ENCODE assay signal across 10 cellular contexts in the genomic region with DNA sequence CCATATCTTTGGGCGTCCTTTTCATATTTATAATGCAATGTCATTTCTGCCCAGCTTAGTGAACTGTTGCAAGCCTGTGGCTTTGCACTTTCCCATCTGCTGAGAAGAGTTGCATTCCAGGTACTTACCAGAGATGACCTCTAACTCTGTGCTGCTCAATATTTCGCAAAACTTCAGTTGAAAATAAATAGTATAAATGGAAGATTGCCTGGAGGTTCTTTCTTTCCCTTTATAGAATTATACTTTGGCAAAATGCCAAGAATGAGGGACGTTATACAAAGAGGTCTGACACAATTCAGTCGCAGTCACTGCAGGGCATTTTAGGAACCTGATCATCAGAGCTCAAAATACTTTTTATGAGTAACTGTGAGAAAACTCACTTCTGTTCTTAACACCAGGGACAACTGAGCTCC. TPM values are rescaled to one million over a fixed set of nuclear protein-coding genes. Genes with fewer than 3 reads are reported as not detected.
DNase-seq lines count a peak whose midpoint lies in the region; ATAC-seq, FAIRE-seq and TF ChIP-seq lines count a peak whose summit lies in the region.
"Had no signal": no experiment of that assay in that cellular context is flagged by ENCODE, and none has a peak within 500 bp of the region (broad histone marks: within the 10 kb centered on the region; RNA-seq: fewer than 3 reads in every experiment).

No MANE protein-coding gene starts in this region.

- no peak overlapping the region for H3K9ac ChIP-seq in mammary epithelial cell (ENCODE audit: insufficient read depth, low read length)

- DNase-seq in GM12891 (ENCODE audit: insufficient read length, low spot score) (no peak), MV-4-11 (lab: John Stamatoyannopoulos, UW) (peak; percentile 63), epithelial cell of esophagus (ENCODE audit: low read depth) (peak; percentile 6), caudate nucleus (lab: John Stamatoyannopoulos, UW) (no peak), mammary epithelial cell (no peak)
- DNase-seq: colonic mucosa; NK-92 treated with Interleukin-12 subunit alpha and Interleukin-12 subunit beta, amount 100 ng/mL, for 24 hours had no signal

- H3K4me3 ChIP-seq in HEK293 (ENCODE audit: low read depth, low read length): no peak overlapping the region
- no peak overlapping the region for H3K4me3 ChIP-seq in epithelial cell of esophagus (ENCODE audit: low read length)
- no peak overlapping the region for H3K4me3 ChIP-seq in mammary epithelial cell (replicated peaks in 1 of 3; ENCODE audit: insufficient read depth in 1 of 3, low read depth in 2 of 3, low read length in 3 of 3)
- H3K4me3 ChIP-seq: colonic mucosa had no signal

- H3K36me3 ChIP-seq in HEK293 (ENCODE audit: control insufficient read depth in 2 of 2, insufficient read depth in 1 of 2, low read length in 2 of 2) (no peaks in the 10 kb centered on the region), mammary epithelial cell (ENCODE audit: insufficient read depth, low read length) (no peaks in the 10 kb centered on the region)
- H3K36me3 ChIP-seq: colonic mucosa had no signal

- ATAC-seq in GM18873 (IDR thresholded peaks at IDR 0.05; ENCODE audit: low FRiP score, unreplicated experiment) (no peak), GM19328 (IDR thresholded peaks at IDR 0.05; ENCODE audit: unreplicated experiment) (no peak)

- dilution Hi-C loops in mammary epithelial cell (cut with HindIII; ENCODE audit: low sequenced_read_pairs): no loop called here

- in situ Hi-C loops in mammary epithelial cell (cut with MboI; ENCODE audit: low sequenced_read_pairs in 2 of 2): no loop called here

- TF ChIP-seq POLR2A in GM12891 (IDR thresholded peaks at IDR 0.05; ENCODE audit: low read depth, low read length): no peak

- H3K9me3 ChIP-seq in HEK293 (ENCODE audit: control insufficient read depth, insufficient read depth, low read depth, low read length) (no peaks in the 10 kb centered on the region), mammary epithelial cell (replicated peaks; ENCODE audit: insufficient read depth, low read length) (no peaks in the 10 kb centered on the region)
- H3K9me3 ChIP-seq: colonic mucosa had no signal

- peak; percentile 70 for FAIRE-seq in GM12891 (lab: Jason Lieb, UNC)

- no peaks in the 10 kb centered on the region for H3K79me2 ChIP-seq in mammary epithelial cell (ENCODE audit: insufficient read depth, low read length)

- H3K4me1 ChIP-seq in HEK293 (ENCODE audit: control insufficient read depth, insufficient read depth, low read length) (peaks cover 8% of the 10 kb centered on the region), mammary epithelial cell (ENCODE audit: insufficient read depth, low read length) (no peaks in the 10 kb centered on the region)
- H3K4me1 ChIP-seq: colonic mucosa had no signal

- BruUV-seq in mammary epithelial cell (replicated peaks; lab: Mats Ljungman, UMichigan): no TSS peak

- H3K27ac ChIP-seq in HEK293 (ENCODE audit: extremely low read depth, low read depth, low read length) (no peak overlapping the region), caudate nucleus (ENCODE audit: low read depth, low read length) (no peak overlapping the region), mammary epithelial cell (ENCODE audit: insufficient read depth, low read depth, low read length) (no peak overlapping the region)
- H3K27ac ChIP-seq: colonic mucosa had no signal

- 11% methylated on average over 4 of the region's 4 CpGs for WGBS in mammary epithelial cell (ENCODE audit: low coverage, missing lambda C conversion rate)

- no peak overlapping the region for H3K4me2 ChIP-seq in mammary epithelial cell (ENCODE audit: insufficient read depth, low read depth, low read length)

- POLR2A ChIA-PET in HEK293 (lab: Yijun Ruan, JAX): interaction anchor here (0.8 to 1.3 kb wide), 2 partner anchors 10 to 20 kb away, joined by 3 to 5 read pairs; no protein-coding TSS in a partner anchor

- TF ChIP-seq CTCF in HEK293 (tag by site-specific recombination; IDR thresholded peaks at IDR 0.05): no peak
- no peak for TF ChIP-seq CTCF in epithelial cell of esophagus (IDR thresholded peaks at IDR 0.05; ENCODE audit: insufficient read depth, low read depth, low read length, missing control alignments)
- no peak for TF ChIP-seq CTCF in mammary epithelial cell (conservative IDR thresholded peaks at IDR 0.05 in 1 of 2, IDR thresholded peaks at IDR 0.05 in 1 of 2; ENCODE audit: extremely low read depth in 1 of 2, insufficient read depth in 1 of 2, low read depth in 1 of 2, low read length in 2 of 2)

- CTCF ChIA-PET in HEK293 (lab: Yijun Ruan, JAX): interaction anchor here (0.6 to 0.8 kb wide), 2 partner anchors 9 to 257 kb away, joined by 3 to 4 read pairs; no protein-coding TSS in a partner anchor
- CTCF ChIA-PET in mammary epithelial cell (lab: Charles Lee; ENCODE audit: low non-redundant PET): no interaction called here

- peaks cover 2% of the 10 kb centered on the region for H3K27me3 ChIP-seq in mammary epithelial cell (ENCODE audit: insufficient read depth, low read length)
- H3K27me3 ChIP-seq: colonic mucosa had no signal

- H2AFZ ChIP-seq in mammary epithelial cell (ENCODE audit: low read depth, low read length): no peak overlapping the region

- H4K20me1 ChIP-seq in mammary epithelial cell (ENCODE audit: insufficient read depth, low read length): no peaks in the 10 kb centered on the region

- intact Hi-C loops in mammary epithelial cell (cut with micrococcal nuclease): no loop called here

TF ChIP-seq in GM12891, 5 proteins besides CTCF, POLR2A, EP300 and RAD21:
- TF ChIP-seq SPI1 (IDR thresholded peaks at IDR 0.05; ENCODE audit: low read depth, low read length) (peak; percentile 70), POLR2AphosphoS5 (IDR thresholded peaks at IDR 0.05; ENCODE audit: low read depth, low read length) (no peak), POU2F2 (IDR thresholded peaks at IDR 0.05; ENCODE audit: low read depth, low read length) (no peak)

TF ChIP-seq in HEK293, 187 proteins besides CTCF, POLR2A, EP300 and RAD21 (continues in another document):
- TF ChIP-seq ZNF24 (tag by site-specific recombination; IDR thresholded peaks at IDR 0.05) (no peak), KLF16 (tag by site-specific recombination; IDR thresholded peaks at IDR 0.05) (no peak), ZNF843 (tag by site-specific recombination; IDR thresholded peaks at IDR 0.05) (no peak), ZFP69B (tag by site-specific recombination; IDR thresholded peaks at IDR 0.05) (no peak), KLF10 (tag by site-specific recombination; IDR thresholded peaks at IDR 0.05) (0 out of 2 replicates have a peak, but pooled peaks have one; percentile 31), ZNF626 (tag by site-specific recombination; IDR thresholded peaks at IDR 0.05) (no peak), ZNF510 (tag by site-specific recombination; IDR thresholded peaks at IDR 0.05; ENCODE audit: insufficient replicate concordance) (peak; percentile 25), ZNF610 (tag by site-specific recombination; IDR thresholded peaks at IDR 0.05; ENCODE audit: borderline replicate concordance) (no peak), ZNF521 (tag by site-specific recombination; IDR thresholded peaks at IDR 0.05) (no peak), ZBTB8A (tag by site-specific recombination; IDR thresholded peaks at IDR 0.05) (no peak), ZNF660 (tag by site-specific recombination; IDR thresholded peaks at IDR 0.05) (peak; percentile 85; the same call in 1 of the 2 replicates), ZNF157 (tag by site-specific recombination; IDR thresholded peaks at IDR 0.05) (no peak), ZNF248 (tag by site-specific recombination; IDR thresholded peaks at IDR 0.05) (no peak), ZNF214 (tag by site-specific recombination; IDR thresholded peaks at IDR 0.05; ENCODE audit: borderline replicate concordance) (peak; percentile 24; the same call in 1 of the 2 replicates), BCL11B (tag by site-specific recombination; IDR thresholded peaks at IDR 0.05; ENCODE audit: low read depth) (no peak), ZNF629 (tag by site-specific recombination; IDR thresholded peaks at IDR 0.05) (no peak), ZFP37 (tag by site-specific recombination; IDR thresholded peaks at IDR 0.05) (no peak), ZNF350 (tag by site-specific recombination; IDR thresholded peaks at IDR 0.05) (peak; percentile 67), WT1 (tag by site-specific recombination; IDR thresholded peaks at IDR 0.05) (no peak), ZNF184 (tag by site-specific recombination; IDR thresholded peaks at IDR 0.05) (peak; percentile 81)
- TF ChIP-seq, protein P1, sequence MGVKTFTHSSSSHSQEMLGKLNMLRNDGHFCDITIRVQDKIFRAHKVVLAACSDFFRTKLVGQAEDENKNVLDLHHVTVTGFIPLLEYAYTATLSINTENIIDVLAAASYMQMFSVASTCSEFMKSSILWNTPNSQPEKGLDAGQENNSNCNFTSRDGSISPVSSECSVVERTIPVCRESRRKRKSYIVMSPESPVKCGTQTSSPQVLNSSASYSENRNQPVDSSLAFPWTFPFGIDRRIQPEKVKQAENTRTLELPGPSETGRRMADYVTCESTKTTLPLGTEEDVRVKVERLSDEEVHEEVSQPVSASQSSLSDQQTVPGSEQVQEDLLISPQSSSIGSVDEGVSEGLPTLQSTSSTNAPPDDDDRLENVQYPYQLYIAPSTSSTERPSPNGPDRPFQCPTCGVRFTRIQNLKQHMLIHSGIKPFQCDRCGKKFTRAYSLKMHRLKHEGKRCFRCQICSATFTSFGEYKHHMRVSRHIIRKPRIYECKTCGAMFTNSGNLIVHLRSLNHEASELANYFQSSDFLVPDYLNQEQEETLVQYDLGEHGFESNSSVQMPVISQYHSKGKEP (tag by site-specific recombination; IDR thresholded peaks at IDR 0.05): peak; percentile 67; the same call in 1 of the 2 replicates
- TF ChIP-seq, protein P2, sequence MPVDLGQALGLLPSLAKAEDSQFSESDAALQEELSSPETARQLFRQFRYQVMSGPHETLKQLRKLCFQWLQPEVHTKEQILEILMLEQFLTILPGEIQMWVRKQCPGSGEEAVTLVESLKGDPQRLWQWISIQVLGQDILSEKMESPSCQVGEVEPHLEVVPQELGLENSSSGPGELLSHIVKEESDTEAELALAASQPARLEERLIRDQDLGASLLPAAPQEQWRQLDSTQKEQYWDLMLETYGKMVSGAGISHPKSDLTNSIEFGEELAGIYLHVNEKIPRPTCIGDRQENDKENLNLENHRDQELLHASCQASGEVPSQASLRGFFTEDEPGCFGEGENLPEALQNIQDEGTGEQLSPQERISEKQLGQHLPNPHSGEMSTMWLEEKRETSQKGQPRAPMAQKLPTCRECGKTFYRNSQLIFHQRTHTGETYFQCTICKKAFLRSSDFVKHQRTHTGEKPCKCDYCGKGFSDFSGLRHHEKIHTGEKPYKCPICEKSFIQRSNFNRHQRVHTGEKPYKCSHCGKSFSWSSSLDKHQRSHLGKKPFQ (tag by site-specific recombination; IDR thresholded peaks at IDR 0.05): no peak

RNA-seq across cellular contexts. Expression of a gene that starts 18.9 kb away (rescaled TPM):
- 4.5 TPM for polyA plus RNA-seq in GM12891 (2012; ENCODE audit: low read depth, missing spikeins)
- 10 to 100 TPM; 28.1 to 40.8 TPM for total RNA-seq in mammary epithelial cell
- 14.5 TPM for polyA plus RNA-seq in mammary epithelial cell
- 31.1 TPM for polyA minus RNA-seq in mammary epithelial cell

Comparison
In these comparisons a context has a peak if more than half of its experiments do, and no peak if none do; other contexts are left out.
1. DNase-seq: peak in MV-4-11 (single experiment) and epithelial cell of esophagus (single experiment); none in GM12891 (single experiment), caudate nucleus (0 of 61) and mammary epithelial cell (single experiment).